ENCODE assay signal across 8 cellular contexts in the genomic region with DNA sequence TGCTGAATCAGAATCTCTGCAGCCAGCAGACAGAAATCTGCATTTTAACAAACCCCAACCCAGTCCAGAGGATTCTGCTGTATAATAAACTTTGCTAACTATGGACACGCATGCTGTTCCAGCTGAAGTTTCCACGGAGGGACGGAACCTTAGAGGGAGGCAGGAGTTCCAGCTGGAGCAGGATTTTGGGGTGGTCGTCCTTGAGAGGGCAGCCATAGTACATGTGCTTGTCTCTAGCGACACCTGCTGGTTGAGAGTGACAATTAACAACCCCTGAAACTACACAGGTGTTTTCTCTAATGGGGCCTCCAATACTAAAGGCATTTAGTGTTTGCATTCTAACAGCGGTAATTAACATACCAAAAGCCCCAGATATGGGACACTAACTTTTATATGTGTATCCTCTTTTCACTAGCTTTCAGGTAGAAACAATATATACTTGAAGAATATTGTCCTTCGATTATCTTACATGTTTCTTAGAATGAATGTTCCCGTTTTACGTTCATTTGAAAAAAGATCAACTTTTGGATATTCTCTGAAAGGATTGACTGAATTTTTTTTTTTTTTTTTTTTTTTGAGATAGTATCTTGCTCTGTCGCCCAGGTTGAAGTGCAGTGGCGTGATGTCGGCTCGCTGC. TPM values are rescaled to one million over a fixed set of nuclear protein-coding genes. Genes with fewer than 3 reads are reported as not detected.
A peak's percentile ranks its signal among the peaks of the same experiment; 100 is the strongest.
DNase-seq lines count a peak whose midpoint lies in the region; ATAC-seq and TF ChIP-seq lines count a peak whose summit lies in the region.

No MANE protein-coding gene starts in this region.

- ATAC-seq in GM18870 (IDR thresholded peaks at IDR 0.05; ENCODE audit: unreplicated experiment) = peak; percentile 68
- ATAC-seq in HG03175 (IDR thresholded peaks at IDR 0.05; ENCODE audit: unreplicated experiment) = peak; percentile 71

- H3K79me1 ChIP-seq in neuronal stem cell (ENCODE audit: low read depth, low read length) = no peaks in the 10 kb centered on the region

- H3K9ac ChIP-seq in neuronal stem cell (ENCODE audit: low read depth, low read length, poor library complexity) = no peak overlapping the region

- intact Hi-C loops in esophagus squamous epithelium (cut with DNase I) (loop anchor here (10.0 kb wide), 2 partner anchors 171 to 241 kb away; a partner anchor contains a TSS), tibial artery (cut with DNase I; ENCODE audit: low total_unique reads) (loop anchor here (5.0 kb wide), 2 partner anchors 258 to 488 kb away; a partner anchor contains a TSS)

- H4K91ac ChIP-seq in neuronal stem cell (ENCODE audit: low read depth, low read length, poor library complexity) = no peak overlapping the region

- H2BK5ac ChIP-seq in neuronal stem cell (ENCODE audit: low read length) = no peak overlapping the region

- peaks cover 0 to 10% (median 0%) of the 10 kb centered on the region in 3 donors for H3K4me1 ChIP-seq in esophagus squamous epithelium
- peaks cover 3% of the 10 kb centered on the region in 2 donors for H3K4me1 ChIP-seq in neuronal stem cell (ENCODE audit: control insufficient read depth in 2 of 2, insufficient read depth in 1 of 2, low read depth in 1 of 2, low read length in 2 of 2)
- H3K4me1 ChIP-seq in tibial artery = peaks cover 0 to 12% (median 6%) of the 10 kb centered on the region in 4 donors

- DNase-seq in C1 segment of cervical spinal cord (lab: John Stamatoyannopoulos, UW) = peak in 8 of 14 donors; percentile 11 to 33 (median 27)
- DNase-seq in NCI-H748 treated with DMSO at 0.1 percent for 48 hours (lab: John Stamatoyannopoulos, UW) = peak; percentile 60
- peak; percentile 72 for DNase-seq in activated CD8-positive, alpha-beta memory T cell treated with anti-CD3 and anti-CD28 coated beads, Interleukin-2, amount 50 U/mL, for 48 hours
- DNase-seq in esophagus squamous epithelium (lab: John Stamatoyannopoulos, UW) = no peak
- DNase-seq in neuronal stem cell (ENCODE audit: low spot score) = peak; percentile 79
- peak in 1 of 2 donors; percentile 43 for DNase-seq in tibial artery

- H3K4me3 ChIP-seq in esophagus squamous epithelium (no peak overlapping the region), neuronal stem cell (ENCODE audit: low read length in 2 of 2) (peak overlapping the region in 1 of 2 donors; percentile 7), tibial artery (no peak overlapping the region)

- no peak overlapping the region for H3K4ac ChIP-seq in neuronal stem cell (ENCODE audit: low read length)

- 47 to 51% methylated on average over 13 of the region's 13 CpGs for WGBS in esophagus squamous epithelium, 2 donors
- WGBS in neuronal stem cell (ENCODE audit: extremely low coverage in 2 of 2, insufficient read length in 2 of 2, insufficient replicate concordance in 1 of 2), 2 donors = no CpG with 5 or more reads among the region's 13 CpGs

- peak overlapping the region; percentile 76 for H2AFZ ChIP-seq in neuronal stem cell (ENCODE audit: low read length)

- no peak overlapping the region for H3K23ac ChIP-seq in neuronal stem cell (ENCODE audit: low read depth, low read length, poor library complexity)

- no peak for TF ChIP-seq POLR2A in esophagus squamous epithelium (IDR thresholded peaks at IDR 0.05)

- no peak overlapping the region for H2BK15ac ChIP-seq in neuronal stem cell (ENCODE audit: low read length)

- TF ChIP-seq CTCF in esophagus squamous epithelium (IDR thresholded peaks at IDR 0.05) = peak; percentile 57 to 87 (median 80)
- peak; percentile 77 to 90 for TF ChIP-seq CTCF in tibial artery (IDR thresholded peaks at IDR 0.05)

- no peak overlapping the region for H2AK5ac ChIP-seq in neuronal stem cell (ENCODE audit: low read depth, low read length)

- peak overlapping the region; percentile 12 for H3K4me2 ChIP-seq in neuronal stem cell (ENCODE audit: insufficient read depth, low read length, poor library complexity, severe bottlenecking)

- peaks cover 0 to 4% (median 0%) of the 10 kb centered on the region in 3 donors for H3K9me3 ChIP-seq in esophagus squamous epithelium
- H3K9me3 ChIP-seq in neuronal stem cell (replicated peaks in 1 of 2; ENCODE audit: control insufficient read depth in 2 of 2, insufficient read depth in 1 of 2, low read depth in 1 of 2, low read length in 2 of 2) = peaks cover 0 to 2% of the 10 kb centered on the region in 2 donors
- peaks cover 0 to 4% (median 0%) of the 10 kb centered on the region in 3 donors for H3K9me3 ChIP-seq in tibial artery

- H3K27ac ChIP-seq in esophagus squamous epithelium = no peak overlapping the region
- H3K27ac ChIP-seq in neuronal stem cell (replicated peaks; ENCODE audit: low read length) = no peak overlapping the region
- no peak overlapping the region for H3K27ac ChIP-seq in tibial artery

- H2BK12ac ChIP-seq in neuronal stem cell (ENCODE audit: low read length) = no peak overlapping the region

- H2BK120ac ChIP-seq in neuronal stem cell (ENCODE audit: low read depth, low read length) = no peak overlapping the region

- H3K14ac ChIP-seq in neuronal stem cell (ENCODE audit: low read length) = no peak overlapping the region

- H4K8ac ChIP-seq in neuronal stem cell (ENCODE audit: low read depth, low read length) = no peak overlapping the region

- H3K36me3 ChIP-seq in esophagus squamous epithelium = no peaks in the 10 kb centered on the region
- no peaks in the 10 kb centered on the region for H3K36me3 ChIP-seq in neuronal stem cell (replicated peaks in 1 of 2; ENCODE audit: control insufficient read depth in 2 of 2, insufficient read depth in 2 of 2, low read length in 2 of 2)
- H3K36me3 ChIP-seq in tibial artery = no peaks in the 10 kb centered on the region

- H3K27me3 ChIP-seq in esophagus squamous epithelium (no peaks in the 10 kb centered on the region), neuronal stem cell (ENCODE audit: control insufficient read depth in 3 of 3, insufficient read depth in 3 of 3, low read depth in 1 of 3, low read length in 3 of 3) (no peaks in the 10 kb centered on the region), tibial artery (no peaks in the 10 kb centered on the region)

- no peak overlapping the region for H3K18ac ChIP-seq in neuronal stem cell (ENCODE audit: low read length)

RNA-seq across cellular contexts. Expression of a gene that starts 32.4 kb away (rescaled TPM):
- total RNA-seq in esophagus squamous epithelium = 1 to 10 TPM in 2 of 4 donors, under 1 TPM in 2; 0.38 to 1.8 (median 1.2) TPM
- 6.1 TPM for polyA plus RNA-seq in neuronal stem cell (2013, experiment 1 of 2)
- polyA plus RNA-seq in neuronal stem cell (2013, experiment 2 of 2) = 5.8 TPM
